ENCODE assay signal across 9 cellular contexts in genomic region chr17:63930951-63931575, GRCh38. TPM values are rescaled to one million over a fixed set of nuclear protein-coding genes. Genes with fewer than 3 reads are reported as not detected.
DNase-seq lines count a peak whose midpoint lies in the region; ATAC-seq and TF ChIP-seq lines count a peak whose summit lies in the region.
"Had no signal": no experiment of that assay in that cellular context is flagged by ENCODE, and none has a peak within 500 bp of the region (broad histone marks: within the 10 kb centered on the region; RNA-seq: fewer than 3 reads in every experiment).

No MANE protein-coding gene starts in this region.

- no peaks in the 10 kb centered on the region for H3K9me3 Mint-ChIP-seq in activated naive CD4-positive, alpha-beta T cell treated with anti-CD3 and anti-CD28 coated beads for 36 hours
- H3K9me3 Mint-ChIP-seq in stimulated activated naive CD8-positive, alpha-beta T cell treated with anti-CD3 and anti-CD28 coated beads, Interleukin-15, amount 100 ng/mL, for 72 hours, result no peaks in the 10 kb centered on the region

- H3K4me3 ChIP-seq in OCI-LY3 (ENCODE audit: low read length) (peak overlapping the region; percentile 82), lower lobe of right lung (peak overlapping the region; percentile 33)

- H3K79me2 ChIP-seq in OCI-LY3 (ENCODE audit: low read length), result peaks cover 31% of the 10 kb centered on the region

- H3K36me3 Mint-ChIP-seq in activated naive CD4-positive, alpha-beta T cell treated with anti-CD3 and anti-CD28 coated beads for 36 hours (ENCODE audit: low read depth), result peaks cover 7% of the 10 kb centered on the region

- ATAC-seq in GM19452 (IDR thresholded peaks at IDR 0.05; ENCODE audit: unreplicated experiment), result peak; percentile 43
- peak; percentile 78 for ATAC-seq in lower lobe of right lung
- ATAC-seq in stimulated activated naive CD8-positive, alpha-beta T cell treated with anti-CD3 and anti-CD28 coated beads, Interleukin-15, amount 100 ng/mL, for 72 hours, result peak; percentile 76
- no peak for ATAC-seq in HG03354 (IDR thresholded peaks at IDR 0.05; ENCODE audit: poor library complexity, severe bottlenecking, unreplicated experiment)
- ATAC-seq: Panc1 had no signal

- intact Hi-C loops in activated naive CD4-positive, alpha-beta T cell treated with anti-CD3 and anti-CD28 coated beads for 36 hours (cut with micrococcal nuclease), result loop anchor here (5.0 kb wide), 1 partner anchor 96 kb away; no protein-coding TSS in a partner anchor
- intact Hi-C loops in lower lobe of right lung (cut with DNase I), result no loop called here

- H3K9ac ChIP-seq in OCI-LY3 (ENCODE audit: low read length), result peak overlapping the region; percentile 86

- H2AFZ ChIP-seq in OCI-LY3 (ENCODE audit: low read depth, low read length), result no peak overlapping the region

- H3K27ac Mint-ChIP-seq in activated naive CD4-positive, alpha-beta T cell treated with anti-CD3 and anti-CD28 coated beads for 36 hours, result peak overlapping the region; percentile 76
- peak overlapping the region; percentile 83 to 90 for H3K27ac Mint-ChIP-seq in stimulated activated naive CD8-positive, alpha-beta T cell treated with anti-CD3 and anti-CD28 coated beads, Interleukin-15, amount 100 ng/mL, for 72 hours

- H3K4me1 ChIP-seq in OCI-LY3 (ENCODE audit: low read length) (peaks cover 67% of the 10 kb centered on the region), lower lobe of right lung (peaks cover 20% of the 10 kb centered on the region)

- peaks cover 16% of the 10 kb centered on the region; the same call in 1 of the 2 replicates for H4K20me1 ChIP-seq in OCI-LY3 (ENCODE audit: insufficient read depth, low read length)

- peak overlapping the region; percentile 91 for H3K4me2 ChIP-seq in OCI-LY3 (ENCODE audit: low read length)

- H3K27me3 Mint-ChIP-seq in activated naive CD4-positive, alpha-beta T cell treated with anti-CD3 and anti-CD28 coated beads for 36 hours (ENCODE audit: low read depth), result no peaks in the 10 kb centered on the region
- H3K27me3 Mint-ChIP-seq in stimulated activated naive CD8-positive, alpha-beta T cell treated with anti-CD3 and anti-CD28 coated beads, Interleukin-15, amount 100 ng/mL, for 72 hours, result no peaks in the 10 kb centered on the region

- H3K9me3 ChIP-seq in OCI-LY3 (ENCODE audit: insufficient read depth, low read length), result no peaks in the 10 kb centered on the region; the same call in 1 of the 2 replicates
- no peaks in the 10 kb centered on the region for H3K9me3 ChIP-seq in lower lobe of right lung

- H3K27ac ChIP-seq in OCI-LY3 (ENCODE audit: low read length) (peak overlapping the region; percentile 77), lower lobe of right lung (peak overlapping the region; percentile 67)

- CTCF ChIA-PET in activated naive CD4-positive, alpha-beta T cell treated with anti-CD3 and anti-CD28 coated beads for 36 hours (lab: Charles Lee), result interaction anchor here (1.0 to 5.5 kb wide), 6 partner anchors 12 to 148 kb away, joined by 3 to 50 read pairs (median 11); partner anchors contain the start of genes CSHL1 and GH1

- TF ChIP-seq CTCF in OCI-LY3 (IDR thresholded peaks at IDR 0.05; ENCODE audit: low read depth, low read length), result no peak
- no peak for TF ChIP-seq CTCF in lower lobe of right lung (IDR thresholded peaks at IDR 0.05)

- DNase-seq in activated naive CD4-positive, alpha-beta T cell treated with anti-CD3 and anti-CD28 coated beads for 36 hours, result peak; percentile 68
- DNase-seq in lower lobe of right lung, result peak; percentile 84
- peak; percentile 41 to 55 for DNase-seq in stimulated activated naive CD8-positive, alpha-beta T cell treated with anti-CD3 and anti-CD28 coated beads, Interleukin-15, amount 100 ng/mL, for 72 hours
- DNase-seq in NCI-H82 (lab: John Stamatoyannopoulos, UW), result no peak
- DNase-seq in islet precursor cell, result no peak

- peaks cover 38% of the 10 kb centered on the region for H3K36me3 ChIP-seq in OCI-LY3 (replicated peaks; ENCODE audit: low read depth, low read length)
- H3K36me3 ChIP-seq in lower lobe of right lung, result no peaks in the 10 kb centered on the region

- peaks cover 17% of the 10 kb centered on the region for H3K4me1 Mint-ChIP-seq in activated naive CD4-positive, alpha-beta T cell treated with anti-CD3 and anti-CD28 coated beads for 36 hours (ENCODE audit: low read depth)
- H3K4me1 Mint-ChIP-seq in stimulated activated naive CD8-positive, alpha-beta T cell treated with anti-CD3 and anti-CD28 coated beads, Interleukin-15, amount 100 ng/mL, for 72 hours, result peaks cover 31% of the 10 kb centered on the region

- H3K27me3 ChIP-seq in OCI-LY3 (ENCODE audit: low read depth, low read length) (peaks cover under 1% of the 10 kb centered on the region; the same call in 1 of the 2 replicates), lower lobe of right lung (ENCODE audit: low read depth) (no peaks in the 10 kb centered on the region)

- peak overlapping the region; percentile 93 for H3K4me3 Mint-ChIP-seq in activated naive CD4-positive, alpha-beta T cell treated with anti-CD3 and anti-CD28 coated beads for 36 hours
- H3K4me3 Mint-ChIP-seq in stimulated activated naive CD8-positive, alpha-beta T cell treated with anti-CD3 and anti-CD28 coated beads, Interleukin-15, amount 100 ng/mL, for 72 hours, result peak overlapping the region; percentile 89 to 99

RNA-seq across cellular contexts. Expression of gene CD79B, which starts 1.1 kb away (rescaled TPM):
- 10 to 100 TPM; 24.2 to 24.3 TPM for total RNA-seq in activated naive CD4-positive, alpha-beta T cell treated with anti-CD3 and anti-CD28 coated beads for 36 hours
- total RNA-seq in lower lobe of right lung, result 4.7 TPM

RNA-seq across cellular contexts. Expression of gene GH1, which starts 12.4 kb away (rescaled TPM):
- not detected for total RNA-seq in activated naive CD4-positive, alpha-beta T cell treated with anti-CD3 and anti-CD28 coated beads for 36 hours
- total RNA-seq in lower lobe of right lung, result not detected

RNA-seq across cellular contexts. Expression of gene CSHL1, which starts 20.0 kb away (rescaled TPM):
- not detected for total RNA-seq in activated naive CD4-positive, alpha-beta T cell treated with anti-CD3 and anti-CD28 coated beads for 36 hours
- total RNA-seq in lower lobe of right lung, result not detected

RNA-seq across cellular contexts. Expression of gene CSH1, which starts 34.7 kb away (rescaled TPM):
- total RNA-seq in activated naive CD4-positive, alpha-beta T cell treated with anti-CD3 and anti-CD28 coated beads for 36 hours, result not detected
- not detected for total RNA-seq in lower lobe of right lung

RNA-seq across cellular contexts. Expression of gene SCN4A, which starts 41.7 kb away (rescaled TPM):
- under 1 TPM; 0.10 to 0.47 TPM for total RNA-seq in activated naive CD4-positive, alpha-beta T cell treated with anti-CD3 and anti-CD28 coated beads for 36 hours
- 0.18 TPM for total RNA-seq in lower lobe of right lung

Comparison
In these comparisons a context has a peak if more than half of its experiments do, and no peak if none do; other contexts are left out.
1. DNase-seq: peak in activated naive CD4-positive, alpha-beta T cell treated with anti-CD3 and anti-CD28 coated beads for 36 hours (single experiment), lower lobe of right lung (single experiment) and stimulated activated naive CD8-positive, alpha-beta T cell treated with anti-CD3 and anti-CD28 coated beads, Interleukin-15, amount 100 ng/mL, for 72 hours (2 of 2); none in NCI-H82 (single experiment) and islet precursor cell (single experiment).